Comparison of ENCODE assay signal across 8 cellular contexts in the genomic region with DNA sequence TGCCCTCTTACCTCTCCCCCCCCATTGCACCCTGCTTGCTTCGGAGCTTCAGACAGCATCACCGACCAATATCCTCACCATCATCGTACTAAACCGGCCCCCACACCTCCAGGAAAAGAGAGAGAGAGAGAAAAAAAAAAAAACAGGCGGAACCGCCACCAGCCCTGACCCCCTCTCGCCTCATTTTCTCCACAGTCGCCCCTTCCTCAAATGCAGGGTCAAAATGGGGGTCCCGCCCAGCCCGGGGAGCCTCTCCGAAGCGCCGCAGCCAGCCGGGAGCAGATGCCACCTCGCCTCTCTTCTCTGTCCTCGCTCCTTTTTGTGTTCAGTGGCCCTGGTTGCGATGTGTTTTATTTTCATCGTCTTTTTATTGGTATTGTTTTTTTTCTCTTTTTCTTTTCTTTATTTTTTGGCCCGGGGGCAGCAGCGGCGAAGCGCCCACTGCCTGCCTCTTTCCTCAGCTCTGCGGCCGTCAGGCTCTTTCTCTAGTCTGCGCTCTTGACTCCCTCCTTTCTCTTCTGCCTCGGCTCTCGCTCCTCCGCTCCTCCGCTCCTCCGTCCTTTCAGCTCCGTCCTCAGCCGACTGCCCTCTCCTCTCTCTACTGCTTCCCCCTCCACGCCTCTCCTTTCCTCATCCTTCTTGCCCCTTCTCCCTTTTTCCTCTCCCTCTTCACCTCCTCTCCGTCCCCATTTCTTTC. TPM values are rescaled to one million over a fixed set of nuclear protein-coding genes. Genes with fewer than 3 reads are reported as not detected.
A peak's percentile ranks its signal among the peaks of the same experiment; 100 is the strongest.
DNase-seq lines count a peak whose midpoint lies in the region; FAIRE-seq and TF ChIP-seq lines count a peak whose summit lies in the region.

No MANE protein-coding gene starts in this region.

- no peaks in the 10 kb centered on the region for H3K36me3 Mint-ChIP-seq in mesothelial cell of epicardium

- FAIRE-seq in urothelium cell line (lab: Jason Lieb, UNC): no peak

- H3K4me3 Mint-ChIP-seq in mesothelial cell of epicardium: peak overlapping the region; percentile 67

- peaks cover 51% of the 10 kb centered on the region for H3K27me3 Mint-ChIP-seq in mesothelial cell of epicardium (ENCODE audit: low read depth)

- H3K9me3 Mint-ChIP-seq in mesothelial cell of epicardium: no peaks in the 10 kb centered on the region

- no peak overlapping the region for H3K27ac Mint-ChIP-seq in mesothelial cell of epicardium

- H3K4me1 Mint-ChIP-seq in mesothelial cell of epicardium: peaks cover 5% of the 10 kb centered on the region

- TF ChIP-seq CTCF in mesothelial cell of epicardium (IDR thresholded peaks at IDR 0.05; ENCODE audit: unreplicated experiment): no peak

- DNase-seq in DMS53 (lab: John Stamatoyannopoulos, UW) (peak; percentile 64), DMS53 treated with DMSO at 0.1 percent for 48 hours (lab: John Stamatoyannopoulos, UW; ENCODE audit: unreplicated experiment) (no peak), NCI-H748 treated with DMSO at 0.1 percent for 48 hours (lab: John Stamatoyannopoulos, UW) (peak; percentile 70), cerebellar cortex (ENCODE audit: low spot score) (peak; percentile 64), mesothelial cell of epicardium (ENCODE audit: low spot score in 2 of 2, unreplicated experiment in 2 of 2) (no peak), urothelium cell line (ENCODE audit: low spot score) (peak; percentile 36), AG08396 (ENCODE audit: low spot score) (no peak), MV-4-11 (lab: John Stamatoyannopoulos, UW) (no peak)

RNA-seq across cellular contexts. Expression of a gene that starts 41.4 kb away (rescaled TPM):
- total RNA-seq in mesothelial cell of epicardium: 21.3 to 24.0 TPM (median 23.7 TPM) in 3 replicates

RNA-seq across cellular contexts. Expression of a gene that starts 43.9 kb away (rescaled TPM):
- total RNA-seq in mesothelial cell of epicardium: 0.65 to 0.93 TPM (median 0.66 TPM) in 3 replicates

RNA-seq across cellular contexts. Expression of a gene that starts 44.0 kb away (rescaled TPM):
- 12.3 to 13.4 TPM (median 13.3 TPM) in 3 replicates for total RNA-seq in mesothelial cell of epicardium

Comparison
In these comparisons a context has a peak if more than half of its experiments do, and no peak if none do; other contexts are left out.
1. DNase-seq: peak in DMS53 (single experiment), NCI-H748 treated with DMSO at 0.1 percent for 48 hours (single experiment), cerebellar cortex (single experiment) and urothelium cell line (single experiment); none in DMS53 treated with DMSO at 0.1 percent for 48 hours (single experiment), mesothelial cell of epicardium (0 of 2), AG08396 (single experiment) and MV-4-11 (single experiment).